Comparison of ENCODE assay signal across 8 cellular contexts in the genomic region with DNA sequence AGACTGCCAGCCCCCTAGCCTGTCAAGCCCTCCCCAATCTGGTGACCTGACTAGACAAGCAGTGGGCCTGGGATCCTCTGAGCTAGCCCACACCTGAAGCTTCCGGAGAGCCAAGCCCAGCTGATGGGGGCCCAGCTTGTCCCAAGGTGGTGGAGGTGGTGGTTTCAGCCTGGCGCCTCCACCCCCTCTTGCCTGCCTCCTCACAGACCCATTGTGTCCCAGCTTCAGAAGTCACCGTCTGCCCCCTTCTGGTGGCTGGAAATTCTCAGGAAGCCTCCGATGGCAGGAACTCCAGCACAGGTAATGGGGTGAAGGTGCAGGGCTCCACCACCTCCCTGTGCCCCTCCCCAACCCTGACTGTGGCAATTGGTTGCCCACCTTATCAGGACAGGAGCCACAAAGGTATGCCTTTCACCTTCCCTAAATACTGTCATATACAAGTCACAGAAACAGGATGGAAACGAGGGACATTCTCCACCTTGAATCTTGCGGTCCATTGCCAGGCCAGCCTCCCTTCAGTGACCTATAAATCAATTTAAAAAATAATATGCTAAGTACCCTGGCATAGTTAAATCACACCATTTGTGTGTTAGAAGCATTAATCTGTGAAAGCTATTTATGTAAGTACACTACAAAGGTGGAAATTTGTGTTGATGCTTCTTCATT.
A peak's percentile ranks its signal among the peaks of the same experiment; 100 is the strongest.
DNase-seq lines count a peak whose midpoint lies in the region; ATAC-seq and TF ChIP-seq lines count a peak whose summit lies in the region.

No MANE protein-coding gene starts in this region.

- H3K4me3 ChIP-seq in LNCaP clone FGC (ENCODE audit: low read depth, low read length), result no peak overlapping the region

- DNase-seq in EH (ENCODE audit: low read depth), result peak; percentile 42
- peak; percentile 8 for DNase-seq in LNCaP clone FGC (ENCODE audit: low read depth)
- DNase-seq in SW480 (ENCODE audit: low spot score), result peak; percentile 65
- DNase-seq in central memory CD4-positive, alpha-beta T cell, result peak; percentile 10
- peak; percentile 70 for DNase-seq in left lobe of liver (ENCODE audit: low spot score)
- DNase-seq in stimulated activated CD4-positive, alpha-beta T cell treated with anti-CD3 and anti-CD28 coated beads, Interleukin-4, amount 100 ng/mL, for 4 hours, result peak; percentile 25 to 27
- no peak for DNase-seq in GDM1 (lab: John Stamatoyannopoulos, UW)

- TF ChIP-seq CTCF in LNCaP clone FGC (IDR thresholded peaks at IDR 0.05; ENCODE audit: control insufficient read depth, extremely low read depth, insufficient read depth), result peak; percentile 77

- peak; percentile 97 for ATAC-seq in left lobe of liver
- no peak for ATAC-seq in HG02571 (IDR thresholded peaks at IDR 0.05; ENCODE audit: unreplicated experiment)
